10 cellular contexts compared by ENCODE assay signal in genomic region chr18:57771183-57771582, GRCh38. TPM values are rescaled to one million over a fixed set of nuclear protein-coding genes. Genes with fewer than 3 reads are reported as not detected.
DNase-seq lines count a peak whose midpoint lies in the region; ATAC-seq, FAIRE-seq and TF ChIP-seq lines count a peak whose summit lies in the region.
"Had no signal": no experiment of that assay in that cellular context is flagged by ENCODE, and none has a peak within 500 bp of the region (broad histone marks: within the 10 kb centered on the region; RNA-seq: fewer than 3 reads in every experiment).

No MANE protein-coding gene starts in this region.

- peak; percentile 69 for DNase-seq in HT-29 (ENCODE audit: low spot score)
- DNase-seq in OCI-M1 (lab: John Stamatoyannopoulos, UW): peak; percentile 18
- no peak for DNase-seq in left ventricle myocardium inferior
- no peak for DNase-seq in suprapubic skin (ENCODE audit: low spot score in 2 of 2)
- no peak for DNase-seq in pons (ENCODE audit: low spot score)
- DNase-seq in stimulated activated CD4-positive, alpha-beta T cell treated with anti-CD3 and anti-CD28 coated beads, Interleukin-4, amount 100 ng/mL, for 1 hour: no peak
- DNase-seq in GM20000 (ENCODE audit: low spot score): no peak
- no peak for DNase-seq in HepG2 (ENCODE audit: low spot score)
- DNase-seq: naive thymus-derived CD4-positive, alpha-beta T cell; T-helper 17 cell had no signal

- no peak for ATAC-seq in HepG2
- ATAC-seq: naive thymus-derived CD4-positive, alpha-beta T cell; T-helper 17 cell had no signal

- TF ChIP-seq RAD21 in HepG2 (CRISPR knock-in tag; IDR thresholded peaks at IDR 0.05): no peak

- H3K27ac ChIP-seq in left ventricle myocardium inferior (replicated peaks): peak overlapping the region; percentile 69
- H3K27ac ChIP-seq in suprapubic skin: peak overlapping the region; percentile 74
- no peak overlapping the region for H3K27ac ChIP-seq in HepG2 (ENCODE audit: extremely low read length, insufficient read depth, low read length)

- H2AFZ ChIP-seq in HepG2 (ENCODE audit: low read length): no peak overlapping the region

- no peaks in the 10 kb centered on the region for H3K27me3 ChIP-seq in left ventricle myocardium inferior (ENCODE audit: low read depth)
- no peaks in the 10 kb centered on the region for H3K27me3 ChIP-seq in suprapubic skin
- no peaks in the 10 kb centered on the region for H3K27me3 ChIP-seq in HepG2 (ENCODE audit: control insufficient read depth in 1 of 2, insufficient read depth in 2 of 2, low read length in 2 of 2)

- no TSS peak for BruUV-seq in HepG2 (replicated peaks; lab: Mats Ljungman, UMichigan)

- H4K20me1 ChIP-seq in HepG2 (ENCODE audit: insufficient read depth, low read length): no peaks in the 10 kb centered on the region

- H3K4me1 ChIP-seq in left ventricle myocardium inferior (peaks cover 75% of the 10 kb centered on the region), suprapubic skin (peaks cover 55% of the 10 kb centered on the region), HepG2 (ENCODE audit: insufficient read depth, low read length) (peaks cover 35% of the 10 kb centered on the region)

- CTCF ChIA-PET in HepG2 (lab: Yijun Ruan, JAX; ENCODE audit: low intra/inter-chr PET ratio, low total read pairs): no interaction called here

- H3K36me3 ChIP-seq in left ventricle myocardium inferior (no peaks in the 10 kb centered on the region), suprapubic skin (no peaks in the 10 kb centered on the region), HepG2 (replicated peaks in 1 of 2; ENCODE audit: control insufficient read depth in 1 of 2, insufficient read depth in 2 of 2, low read length in 2 of 2) (no peaks in the 10 kb centered on the region)

- intact Hi-C loops in left ventricle myocardium inferior (cut with micrococcal nuclease) (no loop called here), HepG2 (cut with micrococcal nuclease; ENCODE audit: unreplicated experiment) (no loop called here)

- TF ChIP-seq EP300 in suprapubic skin (IDR thresholded peaks at IDR 0.05) (no peak), HepG2 (IDR thresholded peaks at IDR 0.05; ENCODE audit: low read depth in 2 of 2, low read length in 2 of 2) (no peak), HepG2 (CRISPR knock-in tag; IDR thresholded peaks at IDR 0.05; ENCODE audit: borderline replicate concordance) (no peak)

- 42% methylated on average over 3 of the region's 3 CpGs for WGBS in suprapubic skin
- WGBS in HepG2 (ENCODE audit: low lambda C conversion rate): 97% methylated on average over 3 of the region's 3 CpGs

- H3K79me2 ChIP-seq in HepG2 (ENCODE audit: insufficient read depth, low read length): no peaks in the 10 kb centered on the region

- H3K4me3 ChIP-seq in left ventricle myocardium inferior (no peak overlapping the region), suprapubic skin (no peak overlapping the region), HepG2 (replicated peaks in 1 of 3; ENCODE audit: insufficient read depth in 1 of 3, low read depth in 2 of 3, low read length in 3 of 3) (no peak overlapping the region)

- H3K9me3 ChIP-seq in left ventricle myocardium inferior (replicated peaks) (no peaks in the 10 kb centered on the region), suprapubic skin (no peaks in the 10 kb centered on the region), HepG2 (ENCODE audit: low read length) (no peaks in the 10 kb centered on the region)

- POLR2A ChIA-PET in HepG2 (lab: Yijun Ruan, JAX): no interaction called here

- no peak overlapping the region for H3K4me2 ChIP-seq in HepG2 (ENCODE audit: low read depth, low read length)

- in situ Hi-C loops in HepG2 (cut with HindIII; ENCODE audit: extremely low pct_ligation_motif_present, low pct_unique_long_range_greater_than_20kb): no loop called here

- FAIRE-seq in HepG2 (lab: Jason Lieb, UNC): no peak

- no peak overlapping the region for H3K9ac ChIP-seq in HepG2 (ENCODE audit: insufficient read depth, low read depth, low read length)

- TF ChIP-seq POLR2A in suprapubic skin (IDR thresholded peaks at IDR 0.05): no peak
- no peak for TF ChIP-seq POLR2A in HepG2 (IDR thresholded peaks at IDR 0.05; ENCODE audit: insufficient read depth in 1 of 2, low read depth in 2 of 2, low read length in 2 of 2)

- TF ChIP-seq CTCF in left ventricle myocardium inferior (IDR thresholded peaks at IDR 0.05; ENCODE audit: borderline replicate concordance) (no peak), suprapubic skin (IDR thresholded peaks at IDR 0.05) (no peak), GM20000 (IDR thresholded peaks at IDR 0.05; ENCODE audit: extremely low read depth, missing control alignments) (no peak), HepG2 (CRISPR knock-in tag; IDR thresholded peaks at IDR 0.05) (no peak)

TF ChIP-seq in HepG2, 621 proteins besides CTCF, POLR2A, EP300 and RAD21:
- TF ChIP-seq SRF (IDR thresholded peaks at IDR 0.05; ENCODE audit: low read depth, low read length) (no peak), ZKSCAN1 (IDR thresholded peaks at IDR 0.05; ENCODE audit: low read length) (no peak), FOXP1 (IDR thresholded peaks at IDR 0.05) (no peak), FOXP1 (CRISPR knock-in tag; IDR thresholded peaks at IDR 0.05) (no peak), XRCC5 (optimal IDR thresholded peaks at IDR 0.05; ENCODE audit: low read length) (no peak), ZNF747 (CRISPR knock-in tag; IDR thresholded peaks at IDR 0.05; ENCODE audit: borderline replicate concordance) (no peak), ZNF44 (CRISPR knock-in tag; IDR thresholded peaks at IDR 0.05) (no peak), SUZ12 (IDR thresholded peaks at IDR 0.05; ENCODE audit: low read depth, low read length) (no peak), ARNT (IDR thresholded peaks at IDR 0.05) (no peak)
- TF ChIP-seq, protein P1, sequence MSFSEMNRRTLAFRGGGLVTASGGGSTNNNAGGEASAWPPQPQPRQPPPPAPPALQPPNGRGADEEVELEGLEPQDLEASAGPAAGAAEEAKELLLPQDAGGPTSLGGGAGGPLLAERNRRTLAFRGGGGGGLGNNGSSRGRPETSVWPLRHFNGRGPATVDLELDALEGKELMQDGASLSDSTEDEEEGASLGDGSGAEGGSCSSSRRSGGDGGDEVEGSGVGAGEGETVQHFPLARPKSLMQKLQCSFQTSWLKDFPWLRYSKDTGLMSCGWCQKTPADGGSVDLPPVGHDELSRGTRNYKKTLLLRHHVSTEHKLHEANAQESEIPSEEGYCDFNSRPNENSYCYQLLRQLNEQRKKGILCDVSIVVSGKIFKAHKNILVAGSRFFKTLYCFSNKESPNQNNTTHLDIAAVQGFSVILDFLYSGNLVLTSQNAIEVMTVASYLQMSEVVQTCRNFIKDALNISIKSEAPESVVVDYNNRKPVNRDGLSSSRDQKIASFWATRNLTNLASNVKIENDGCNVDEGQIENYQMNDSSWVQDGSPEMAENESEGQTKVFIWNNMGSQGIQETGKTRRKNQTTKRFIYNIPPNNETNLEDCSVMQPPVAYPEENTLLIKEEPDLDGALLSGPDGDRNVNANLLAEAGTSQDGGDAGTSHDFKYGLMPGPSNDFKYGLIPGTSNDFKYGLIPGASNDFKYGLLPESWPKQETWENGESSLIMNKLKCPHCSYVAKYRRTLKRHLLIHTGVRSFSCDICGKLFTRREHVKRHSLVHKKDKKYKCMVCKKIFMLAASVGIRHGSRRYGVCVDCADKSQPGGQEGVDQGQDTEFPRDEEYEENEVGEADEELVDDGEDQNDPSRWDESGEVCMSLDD (CRISPR knock-in tag; IDR thresholded peaks at IDR 0.05; ENCODE audit: borderline replicate concordance): no peak
- TF ChIP-seq, protein P2, sequence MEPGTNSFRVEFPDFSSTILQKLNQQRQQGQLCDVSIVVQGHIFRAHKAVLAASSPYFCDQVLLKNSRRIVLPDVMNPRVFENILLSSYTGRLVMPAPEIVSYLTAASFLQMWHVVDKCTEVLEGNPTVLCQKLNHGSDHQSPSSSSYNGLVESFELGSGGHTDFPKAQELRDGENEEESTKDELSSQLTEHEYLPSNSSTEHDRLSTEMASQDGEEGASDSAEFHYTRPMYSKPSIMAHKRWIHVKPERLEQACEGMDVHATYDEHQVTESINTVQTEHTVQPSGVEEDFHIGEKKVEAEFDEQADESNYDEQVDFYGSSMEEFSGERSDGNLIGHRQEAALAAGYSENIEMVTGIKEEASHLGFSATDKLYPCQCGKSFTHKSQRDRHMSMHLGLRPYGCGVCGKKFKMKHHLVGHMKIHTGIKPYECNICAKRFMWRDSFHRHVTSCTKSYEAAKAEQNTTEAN (CRISPR knock-in tag; conservative IDR thresholded peaks at IDR 0.05): no peak

RNA-seq across cellular contexts. Expression of gene ATP8B1, which starts 31.9 kb away (rescaled TPM):
- total RNA-seq in HT-29 (2014; rRNA removed; shearing (Covaris generic)): 25.8 and 34.0 TPM in 2 replicates
- total RNA-seq in left ventricle myocardium inferior (8.6 TPM), suprapubic skin (10 to 100 TPM; 21.5 to 59.1 (median 26.0) TPM), HepG2 (2016; rRNA removed; fragmentation: Illumina TruSeq; extraction: Trizol) (3.7 and 4.0 TPM in 2 replicates)
- 0.79 and 0.81 TPM in 2 replicates for total RNA-seq in HepG2 (2016; cell fraction: cytosol; rRNA removed; fragmentation: Illumina TruSeq; extraction: Trizol; ENCODE audit: low read depth)
- 3.1 and 4.2 TPM in 2 replicates for total RNA-seq in HepG2 (2016; cell fraction: insoluble cytoplasmic fraction; rRNA removed; fragmentation: Illumina TruSeq; extraction: Trizol)
- total RNA-seq in HepG2 (2016; cell fraction: membrane; rRNA removed; fragmentation: Illumina TruSeq; extraction: Trizol): 2.1 and 2.3 TPM in 2 replicates
- 6.1 and 6.4 TPM in 2 replicates for total RNA-seq in HepG2 (2016; cell fraction: nucleus; rRNA removed; fragmentation: Illumina TruSeq; extraction: Trizol)
- polyA plus RNA-seq in HepG2 (2011; rRNA removed): 2.3 and 2.8 TPM in 2 replicates
- 1.5 and 2.0 TPM in 2 replicates for polyA plus RNA-seq in HepG2 (2011; cell fraction: cytosol; rRNA removed)
- polyA plus RNA-seq in HepG2 (2011; cell fraction: nucleus; rRNA removed): 1.1 TPM in 2 replicates
- polyA plus RNA-seq in HepG2 (2012): 1.3 and 1.7 TPM in 2 replicates
- polyA plus RNA-seq in HepG2 (2016; cell fraction: cytosol; fragmentation: Illumina TruSeq; extraction: Trizol; ENCODE audit: low read depth): 0.23 and 0.26 TPM in 2 replicates
- 1.3 and 1.4 TPM in 2 replicates for polyA plus RNA-seq in HepG2 (2016; cell fraction: insoluble cytoplasmic fraction; fragmentation: Illumina TruSeq; extraction: Trizol; ENCODE audit: low read depth)
- 0.48 TPM in 2 replicates for polyA plus RNA-seq in HepG2 (2016; cell fraction: membrane; fragmentation: Illumina TruSeq; extraction: Trizol; ENCODE audit: low read depth)
- 3.1 and 4.7 TPM in 2 replicates for polyA plus RNA-seq in HepG2 (2016; cell fraction: nucleus; fragmentation: Illumina TruSeq; extraction: Trizol; ENCODE audit: insufficient read depth, low read depth)
- polyA minus RNA-seq in HepG2 (2011; rRNA and poly(A)+ RNA removed; ENCODE audit: low replicate concordance): 0.89 and 4.0 TPM in 2 replicates
- polyA minus RNA-seq in HepG2 (2011; cell fraction: cytosol; rRNA and poly(A)+ RNA removed): 3.3 and 5.1 TPM in 2 replicates
- polyA minus RNA-seq in HepG2 (2011; cell fraction: nucleus; rRNA and poly(A)+ RNA removed): 6.0 and 8.6 TPM in 2 replicates
- total RNA-seq: naive thymus-derived CD4-positive, alpha-beta T cell; T-helper 17 cell had no signal
- polyA plus RNA-seq: naive thymus-derived CD4-positive, alpha-beta T cell had no signal

Comparison
In these comparisons a context has a peak if more than half of its experiments do, and no peak if none do; other contexts are left out.
1. DNase-seq: peak in HT-29 (single experiment) and OCI-M1 (single experiment); none in left ventricle myocardium inferior (single experiment), suprapubic skin (0 of 2), pons (single experiment), stimulated activated CD4-positive, alpha-beta T cell treated with anti-CD3 and anti-CD28 coated beads, Interleukin-4, amount 100 ng/mL, for 1 hour (single experiment), GM20000 (single experiment) and HepG2 (single experiment).